In the genomic region with DNA sequence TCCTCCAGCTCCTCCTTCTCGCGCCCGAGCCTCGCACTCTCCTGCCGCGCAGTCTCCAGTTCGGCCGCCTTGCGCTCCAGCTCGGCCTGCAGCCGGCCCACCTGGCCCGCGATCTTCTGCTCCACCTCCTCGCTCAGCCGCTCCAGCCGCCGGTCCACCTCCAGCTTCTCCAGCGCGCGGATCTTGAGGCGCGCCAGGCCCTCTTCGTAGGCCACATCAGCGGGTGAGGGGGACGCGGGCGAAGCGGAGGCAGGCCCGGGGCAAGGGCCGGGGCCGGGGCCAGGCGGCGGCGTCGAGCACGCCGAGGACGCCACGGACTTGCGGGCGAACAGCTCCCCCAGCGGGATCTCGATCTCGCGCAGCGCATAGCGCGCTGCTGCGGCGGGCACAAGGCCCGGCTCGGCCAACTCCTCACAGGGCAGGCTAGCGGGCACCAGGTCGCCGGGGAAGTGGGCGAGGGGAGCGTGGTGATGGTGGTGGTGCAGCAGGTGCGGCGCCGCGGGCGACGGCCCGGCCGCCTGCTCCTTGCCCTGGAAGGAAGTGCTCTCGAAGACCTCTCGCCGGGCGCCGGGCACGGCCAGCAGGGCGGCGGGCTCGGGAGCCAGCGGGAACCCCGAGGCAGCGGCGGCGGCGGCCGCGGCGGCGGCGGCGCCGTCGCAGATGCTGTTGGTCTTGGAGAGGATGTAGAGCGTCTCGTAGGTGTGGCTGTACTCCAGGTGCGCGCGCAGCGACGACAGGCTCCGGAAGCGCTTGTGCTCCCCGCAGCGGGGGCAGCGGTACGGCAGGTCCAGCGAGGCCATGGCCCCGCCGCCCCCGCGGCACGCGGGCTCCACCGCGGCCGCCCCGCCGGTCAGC, we compare ENCODE assay signal across 9 cellular contexts. TPM values are rescaled to one million over a fixed set of nuclear protein-coding genes. Genes with fewer than 3 reads are reported as not detected.
DNase-seq lines count a peak whose midpoint lies in the region; ATAC-seq and TF ChIP-seq lines count a peak whose summit lies in the region.
"Had no signal": no experiment of that assay in that cellular context is flagged by ENCODE, and none has a peak within 500 bp of the region (broad histone marks: within the 10 kb centered on the region; RNA-seq: fewer than 3 reads in every experiment).

No MANE protein-coding gene starts in this region.

- peak; percentile 87 to 90 for ATAC-seq in natural killer cell treated with Interleukin-12 subunit alpha and Interleukin-12 subunit beta and Interleukin-15 and Interleukin-18, amount 100 ng/mL, for 72 hours
- no peak for ATAC-seq in GM18873 (IDR thresholded peaks at IDR 0.05; ENCODE audit: low FRiP score, unreplicated experiment)

- H3K27me3 Mint-ChIP-seq in natural killer cell treated with Interleukin-12 subunit alpha and Interleukin-12 subunit beta and Interleukin-15 and Interleukin-18, amount 100 ng/mL, for 72 hours, result peaks cover 0 to 3% of the 10 kb centered on the region in 2 donors

- H3K36me3 Mint-ChIP-seq in natural killer cell treated with Interleukin-12 subunit alpha and Interleukin-12 subunit beta and Interleukin-15 and Interleukin-18, amount 100 ng/mL, for 72 hours, result peaks cover 6% of the 10 kb centered on the region

- TF ChIP-seq CTCF in GM20000 (IDR thresholded peaks at IDR 0.05; ENCODE audit: extremely low read depth, missing control alignments) (no peak), dorsolateral prefrontal cortex (IDR thresholded peaks at IDR 0.05 in 54 of 56, conservative IDR thresholded peaks at IDR 0.05 in 2 of 56; ENCODE audit: low read depth in 1 of 56, partially characterized antibody in 56 of 56) (peak in 2 of 56 donors; percentile 12 to 25)

- H3K36me3 ChIP-seq in thymus (ENCODE audit: control insufficient read depth, insufficient read depth), result peaks cover 7% of the 10 kb centered on the region

- H3K27ac ChIP-seq in dorsolateral prefrontal cortex, result peak overlapping the region in 44 of 59 donors; percentile 4 to 81 (median 60)
- H3K27ac ChIP-seq in thymus (ENCODE audit: low read depth), result no peak overlapping the region

- H3K9me3 ChIP-seq in thymus (ENCODE audit: control insufficient read depth), result no peaks in the 10 kb centered on the region

- H3K4me1 ChIP-seq in thymus (ENCODE audit: control insufficient read depth, insufficient read depth, low read length), result peaks cover 5% of the 10 kb centered on the region

- peak; percentile 26 for DNase-seq in AG08395 (ENCODE audit: low spot score)
- peak; percentile 98 for DNase-seq in GM20000 (ENCODE audit: low spot score)
- peak; percentile 85 for DNase-seq in NCI-H1105 treated with DMSO at 0.1 percent for 48 hours (lab: John Stamatoyannopoulos, UW)
- DNase-seq in activated CD4-positive, alpha-beta T cell treated with anti-CD3 and anti-CD28 coated beads for 48 hours, result peak; percentile 77
- DNase-seq in dorsolateral prefrontal cortex, result peak in 2 of 10 donors; percentile 29 to 74
- peak; percentile 78 for DNase-seq in natural killer cell treated with Interleukin-12 subunit alpha and Interleukin-12 subunit beta and Interleukin-15 and Interleukin-18, amount 100 ng/mL, for 72 hours (ENCODE audit: low spot score)

- H3K4me3 Mint-ChIP-seq in natural killer cell treated with Interleukin-12 subunit alpha and Interleukin-12 subunit beta and Interleukin-15 and Interleukin-18, amount 100 ng/mL, for 72 hours, result no peak overlapping the region

- H3K4me1 Mint-ChIP-seq in natural killer cell treated with Interleukin-12 subunit alpha and Interleukin-12 subunit beta and Interleukin-15 and Interleukin-18, amount 100 ng/mL, for 72 hours (ENCODE audit: low read depth in 2 of 2), result peaks cover 13 to 16% of the 10 kb centered on the region in 2 donors

- peak overlapping the region in 56 of 59 donors; percentile 10 to 62 (median 42) for H3K4me3 ChIP-seq in dorsolateral prefrontal cortex
- H3K4me3 ChIP-seq in thymus (ENCODE audit: low read length), result peak overlapping the region; percentile 48

- H3K27me3 ChIP-seq in dorsolateral prefrontal cortex (peaks cover 0 to 46% (median 6%) of the 10 kb centered on the region in 45 donors), thymus (ENCODE audit: control insufficient read depth, insufficient read depth) (no peaks in the 10 kb centered on the region)

- 49% methylated on average over 113 of the region's 113 CpGs for WGBS in thymus

- H3K9me3 Mint-ChIP-seq in natural killer cell treated with Interleukin-12 subunit alpha and Interleukin-12 subunit beta and Interleukin-15 and Interleukin-18, amount 100 ng/mL, for 72 hours, result no peaks in the 10 kb centered on the region

- no peak overlapping the region for H3K27ac Mint-ChIP-seq in natural killer cell treated with Interleukin-12 subunit alpha and Interleukin-12 subunit beta and Interleukin-15 and Interleukin-18, amount 100 ng/mL, for 72 hours

- intact Hi-C loops in dorsolateral prefrontal cortex (cut with DNase I), result no loop called here

RNA-seq across cellular contexts. Expression of a gene that starts 15.2 kb away (rescaled TPM):
- 100 to 1,000 TPM in 86 of 120 experiments, 10 to 100 TPM in 34; 33.6 to 164 (median 112) TPM for total RNA-seq in dorsolateral prefrontal cortex
- 10 to 100 TPM in 1 of 2 donors, 1 to 10 TPM in 1; 10.0 to 40.1 TPM for total RNA-seq in natural killer cell treated with Interleukin-12 subunit alpha and Interleukin-12 subunit beta and Interleukin-15 and Interleukin-18, amount 100 ng/mL, for 72 hours
- 8.2 TPM for polyA plus RNA-seq in thymus

RNA-seq across cellular contexts. Expression of a gene that starts 24.3 kb away (rescaled TPM):
- 10 to 100 TPM in 7 of 120 experiments, 1 to 10 TPM in 109, under 1 TPM in 4; 0.25 to 57.1 (median 3.0) TPM for total RNA-seq in dorsolateral prefrontal cortex
- total RNA-seq in natural killer cell treated with Interleukin-12 subunit alpha and Interleukin-12 subunit beta and Interleukin-15 and Interleukin-18, amount 100 ng/mL, for 72 hours, result not detected
- 0.14 TPM for polyA plus RNA-seq in thymus
- total RNA-seq: frontal cortex had no signal

RNA-seq across cellular contexts. Expression of a gene that starts 35.0 kb away (rescaled TPM):
- 100 to 1,000 TPM; 123 to 278 (median 188) TPM for total RNA-seq in dorsolateral prefrontal cortex
- total RNA-seq in natural killer cell treated with Interleukin-12 subunit alpha and Interleukin-12 subunit beta and Interleukin-15 and Interleukin-18, amount 100 ng/mL, for 72 hours, result 100 to 1,000 TPM; 417 to 436 TPM
- 115 TPM for polyA plus RNA-seq in thymus

RNA-seq across cellular contexts. Expression of a gene that starts 36.0 kb away (rescaled TPM):
- total RNA-seq in dorsolateral prefrontal cortex, result 10 to 100 TPM; 12.9 to 36.2 (median 21.9) TPM
- 10 to 100 TPM; 13.0 to 13.5 TPM for total RNA-seq in natural killer cell treated with Interleukin-12 subunit alpha and Interleukin-12 subunit beta and Interleukin-15 and Interleukin-18, amount 100 ng/mL, for 72 hours
- 15.4 TPM for polyA plus RNA-seq in thymus

RNA-seq across cellular contexts. Expression of a gene that starts 55.0 kb away (rescaled TPM):
- 10 to 100 TPM; 25.0 to 44.3 (median 33.2) TPM for total RNA-seq in dorsolateral prefrontal cortex
- total RNA-seq in natural killer cell treated with Interleukin-12 subunit alpha and Interleukin-12 subunit beta and Interleukin-15 and Interleukin-18, amount 100 ng/mL, for 72 hours, result 10 to 100 TPM; 27.2 to 47.1 TPM
- polyA plus RNA-seq in thymus, result 14.5 TPM
